ENCODE assay signal across 8 cellular contexts in genomic region chr9:120742951-120743416, GRCh38. TPM values are rescaled to one million over a fixed set of nuclear protein-coding genes. Genes with fewer than 3 reads are reported as not detected.
DNase-seq lines count a peak whose midpoint lies in the region; ATAC-seq and TF ChIP-seq lines count a peak whose summit lies in the region.

No MANE protein-coding gene starts in this region.

- H3K9me2 ChIP-seq in OCI-LY7 (ENCODE audit: insufficient read depth, low read length), result no peaks in the 10 kb centered on the region

- peaks cover 2% of the 10 kb centered on the region for H3K27me3 Mint-ChIP-seq in endothelial cell (ENCODE audit: unreplicated experiment)

- no peaks in the 10 kb centered on the region for H3K9me3 ChIP-seq in OCI-LY7 (ENCODE audit: low read length)
- no peaks in the 10 kb centered on the region for H3K9me3 ChIP-seq in osteoblast (ENCODE audit: low read depth, low read length)

- H3K27ac Mint-ChIP-seq in endothelial cell (ENCODE audit: unreplicated experiment), result no peak overlapping the region

- TF ChIP-seq CTCF in OCI-LY7 (conservative IDR thresholded peaks at IDR 0.05; ENCODE audit: low read length) (peak; percentile 84), endothelial cell (IDR thresholded peaks at IDR 0.05; ENCODE audit: unreplicated experiment) (peak; percentile 61), osteoblast (IDR thresholded peaks at IDR 0.05; ENCODE audit: extremely low read depth, low read depth, low read length) (peak; percentile 74)

- H3K4me3 ChIP-seq in OCI-LY7 (ENCODE audit: low read depth, low read length, poor library complexity, severe bottlenecking) (no peak overlapping the region), osteoblast (ENCODE audit: insufficient read depth, low read length) (no peak overlapping the region)

- intact Hi-C loops in OCI-LY7 (cut with micrococcal nuclease; ENCODE audit: unreplicated experiment), result loop anchor here (5.0 kb wide), 1 partner anchor 126 kb away; no protein-coding TSS in a partner anchor

- H3K27me3 ChIP-seq in osteoblast (ENCODE audit: insufficient read depth, low read length), result no peaks in the 10 kb centered on the region

- no peak overlapping the region for H3K4me3 Mint-ChIP-seq in endothelial cell (ENCODE audit: unreplicated experiment)

- DNase-seq in DMS153 (lab: John Stamatoyannopoulos, UW), result peak; percentile 14
- DNase-seq in DMS153 treated with DMSO at 0.1 percent for 48 hours (lab: John Stamatoyannopoulos, UW; ENCODE audit: unreplicated experiment), result no peak
- peak; percentile 67 for DNase-seq in H4 (ENCODE audit: low spot score)
- DNase-seq in OCI-LY7 (ENCODE audit: low spot score), result peak; percentile 72
- no peak for DNase-seq in endothelial cell (ENCODE audit: low spot score)
- peak; percentile 89 for DNase-seq in osteoblast (ENCODE audit: insufficient read length, low spot score, missing footprints)

- POLR2A ChIA-PET in OCI-LY7 (lab: Charles Lee), result interaction anchor here (0.6 kb wide), 1 partner anchor 477 kb away, joined by 3 read pairs; no protein-coding TSS in a partner anchor

- no peaks in the 10 kb centered on the region for H3K36me3 ChIP-seq in OCI-LY7 (ENCODE audit: insufficient read depth, low read length)
- no peaks in the 10 kb centered on the region for H3K36me3 ChIP-seq in osteoblast (ENCODE audit: insufficient read depth, low read length)

- no peaks in the 10 kb centered on the region for H3K36me3 Mint-ChIP-seq in endothelial cell (ENCODE audit: low read depth, unreplicated experiment)

- CTCF ChIA-PET in OCI-LY7 (lab: Charles Lee; ENCODE audit: unreplicated experiment), result no interaction called here

- H3K4me2 ChIP-seq in OCI-LY7 (ENCODE audit: low read length) (no peak overlapping the region), osteoblast (ENCODE audit: insufficient read depth, low read length) (no peak overlapping the region)

- H4K20me1 ChIP-seq in OCI-LY7 (ENCODE audit: insufficient read depth, low read length), result no peaks in the 10 kb centered on the region
- H4K20me1 ChIP-seq in osteoblast (ENCODE audit: insufficient read depth, low read length), result no peaks in the 10 kb centered on the region

- H3K9me3 Mint-ChIP-seq in endothelial cell (ENCODE audit: unreplicated experiment), result no peaks in the 10 kb centered on the region

- no peaks in the 10 kb centered on the region for H3K4me1 Mint-ChIP-seq in endothelial cell (ENCODE audit: unreplicated experiment)

- H3K4me1 ChIP-seq in OCI-LY7 (ENCODE audit: insufficient read depth, low read length, poor library complexity, severe bottlenecking) (no peaks in the 10 kb centered on the region), osteoblast (ENCODE audit: insufficient read depth, low read length) (no peaks in the 10 kb centered on the region)

- no TSS peak for BruUV-seq in OCI-LY7 (replicated peaks; lab: Mats Ljungman, UMichigan)

- ATAC-seq in GM21723 (IDR thresholded peaks at IDR 0.05; ENCODE audit: unreplicated experiment), result no peak
- no peak for ATAC-seq in GM18519 (IDR thresholded peaks at IDR 0.05; ENCODE audit: low FRiP score, unreplicated experiment)

- no peak overlapping the region for H3K27ac ChIP-seq in OCI-LY7 (ENCODE audit: low read depth, low read length, poor library complexity, severe bottlenecking)
- no peak overlapping the region for H3K27ac ChIP-seq in osteoblast (ENCODE audit: low read depth, low read length)

- H3K79me2 ChIP-seq in OCI-LY7 (ENCODE audit: insufficient read depth, low read depth, low read length) (no peaks in the 10 kb centered on the region), osteoblast (ENCODE audit: insufficient read depth, low read length) (no peaks in the 10 kb centered on the region)

- H2AFZ ChIP-seq in OCI-LY7 (ENCODE audit: low read length), result no peak overlapping the region
- no peak overlapping the region for H2AFZ ChIP-seq in osteoblast (ENCODE audit: low read length)

RNA-seq across cellular contexts. Expression of gene MEGF9, which starts 28.7 kb away (rescaled TPM):
- total RNA-seq in H4 (2014; rRNA removed; shearing (Covaris generic)), result 9.0 and 10.1 TPM in 2 replicates
- total RNA-seq in OCI-LY7 (2014; rRNA removed; shearing (Covaris generic)), result 4.8 and 5.1 TPM in 2 replicates
- total RNA-seq in OCI-LY7 (2022), result 10.2 and 10.6 TPM in 2 replicates
- total RNA-seq in endothelial cell (ENCODE audit: unreplicated experiment), result 2.6 TPM
- total RNA-seq in osteoblast, result 10.9 and 11.8 TPM in 2 replicates

RNA-seq across cellular contexts. Expression of gene FBXW2, which starts 50.2 kb away (rescaled TPM):
- total RNA-seq in H4 (2014; rRNA removed; shearing (Covaris generic)), result 10.4 and 14.1 TPM in 2 replicates
- 30.0 and 32.7 TPM in 2 replicates for total RNA-seq in OCI-LY7 (2014; rRNA removed; shearing (Covaris generic))
- total RNA-seq in OCI-LY7 (2022) (66.0 and 69.0 TPM in 2 replicates), endothelial cell (ENCODE audit: unreplicated experiment) (58.4 TPM), osteoblast (36.9 and 41.0 TPM in 2 replicates)

Comparison
In these comparisons a context has a peak if more than half of its experiments do, and no peak if none do; other contexts are left out.
1. DNase-seq: peak in DMS153 (single experiment), H4 (single experiment), OCI-LY7 (single experiment) and osteoblast (single experiment); none in DMS153 treated with DMSO at 0.1 percent for 48 hours (single experiment) and endothelial cell (single experiment).
2. Peak in every context shown above with its lines, with median percentiles within 50 percentile points of each other: CTCF ChIP-seq.